In the genomic region with DNA sequence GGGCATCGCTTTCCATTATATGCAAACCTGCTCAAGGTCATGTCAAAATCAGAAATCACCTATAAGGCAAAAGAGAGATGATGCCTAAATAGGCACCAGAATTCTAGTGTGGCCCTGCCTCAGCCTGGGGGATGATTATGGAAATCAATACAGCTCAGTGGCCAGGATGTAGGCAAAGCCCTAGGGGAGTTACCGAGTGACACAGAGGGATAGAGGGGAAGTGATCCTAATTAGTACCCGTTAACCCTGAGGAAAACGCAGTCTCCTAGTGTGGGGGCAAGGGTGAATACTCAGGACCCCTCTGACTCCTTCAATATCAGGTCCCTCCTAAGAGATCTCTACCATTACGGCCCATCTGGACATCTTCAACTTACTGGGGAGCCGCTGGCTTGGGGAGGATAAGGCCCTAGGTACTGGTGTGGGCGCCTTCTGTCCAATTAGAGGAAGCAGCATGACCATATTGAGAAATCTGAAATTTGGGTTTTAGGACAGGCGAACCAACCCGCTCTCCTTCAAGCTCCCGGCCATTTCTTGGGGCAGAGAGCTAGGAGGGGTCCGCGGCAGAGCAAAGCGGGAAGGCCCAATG, we compare ENCODE assay signal across 7 cellular contexts. TPM values are rescaled to one million over a fixed set of nuclear protein-coding genes. Genes with fewer than 3 reads are reported as not detected.
DNase-seq lines count a peak whose midpoint lies in the region; ATAC-seq, FAIRE-seq and TF ChIP-seq lines count a peak whose summit lies in the region.

No MANE protein-coding gene starts in this region.

- H3K4me1 ChIP-seq in keratinocyte (ENCODE audit: control insufficient read depth, extremely low read depth, insufficient read depth, low read length), result peaks cover 3% of the 10 kb centered on the region
- peaks cover 2 to 16% (median 16%) of the 10 kb centered on the region in 5 donors for H3K4me1 ChIP-seq in subcutaneous abdominal adipose tissue (ENCODE audit: control insufficient read depth in 5 of 5, insufficient read depth in 5 of 5, low read length in 5 of 5)

- TF ChIP-seq CTCF in astrocyte of the cerebellum (IDR thresholded peaks at IDR 0.05; ENCODE audit: low read depth, low read length, missing control alignments) (no peak), keratinocyte (optimal IDR thresholded peaks at IDR 0.05 in 1 of 3, IDR thresholded peaks at IDR 0.05 in 1 of 3, conservative IDR thresholded peaks at IDR 0.05 in 1 of 3; ENCODE audit: extremely low read depth in 1 of 3, insufficient read depth in 2 of 3, low read length in 3 of 3) (no peak)

- FAIRE-seq in keratinocyte (lab: Jason Lieb, UNC), result no peak

- peak overlapping the region; percentile 84 for H3K4me2 ChIP-seq in keratinocyte (ENCODE audit: control insufficient read depth, extremely low read depth, insufficient read depth, low read depth, low read length)

- H3K36me3 ChIP-seq in keratinocyte (ENCODE audit: control insufficient read depth in 2 of 2, extremely low read depth in 1 of 2, insufficient read depth in 2 of 2, low read length in 2 of 2) (peaks cover 7 to 9% of the 10 kb centered on the region in 2 experiments), subcutaneous abdominal adipose tissue (ENCODE audit: control insufficient read depth in 5 of 5, insufficient read depth in 5 of 5, low read length in 5 of 5) (peaks cover 4 to 22% (median 16%) of the 10 kb centered on the region in 5 donors)

- ATAC-seq in GM18502 (IDR thresholded peaks at IDR 0.05; ENCODE audit: poor library complexity, unreplicated experiment) (peak; percentile 25), HG03571 (IDR thresholded peaks at IDR 0.05; ENCODE audit: unreplicated experiment) (peak; percentile 16), HG03354 (IDR thresholded peaks at IDR 0.05; ENCODE audit: poor library complexity, severe bottlenecking, unreplicated experiment) (no peak)

- no peaks in the 10 kb centered on the region for H3K9me1 ChIP-seq in keratinocyte (ENCODE audit: control insufficient read depth, extremely low read depth, insufficient read depth, low read length)

- in situ Hi-C loops in astrocyte of the cerebellum (cut with HindIII; ENCODE audit: low sequenced_read_pairs), result no loop called here

- H3K9ac ChIP-seq in keratinocyte (ENCODE audit: control insufficient read depth, extremely low read depth, insufficient read depth, low read length) (peak overlapping the region; percentile 70), subcutaneous abdominal adipose tissue (ENCODE audit: low read length in 5 of 5) (peak overlapping the region; percentile 30 to 88 (median 67))

- DNase-seq in astrocyte of the cerebellum (ENCODE audit: low read depth) (no peak), keratinocyte (ENCODE audit: low read depth, low spot score) (no peak), DMS153 (lab: John Stamatoyannopoulos, UW) (no peak)

- H3K79me2 ChIP-seq in keratinocyte (ENCODE audit: control insufficient read depth, insufficient read depth, low read length), result no peaks in the 10 kb centered on the region

- H3K9me3 ChIP-seq in keratinocyte (ENCODE audit: control insufficient read depth, low read depth, low read length), result no peaks in the 10 kb centered on the region
- no peaks in the 10 kb centered on the region for H3K9me3 ChIP-seq in subcutaneous abdominal adipose tissue (ENCODE audit: control insufficient read depth in 5 of 5, low read length in 5 of 5)

- dilution Hi-C loops in keratinocyte (cut with MboI; ENCODE audit: extremely low pct_ligation_motif_present, low sequenced_read_pairs), result no loop called here

- H3K27me3 ChIP-seq in keratinocyte (ENCODE audit: control insufficient read depth, extremely low read depth, insufficient read depth, low read length) (peaks cover 4% of the 10 kb centered on the region), subcutaneous abdominal adipose tissue (ENCODE audit: control insufficient read depth in 5 of 5, insufficient read depth in 4 of 5, low read length in 5 of 5) (no peaks in the 10 kb centered on the region)

- peak overlapping the region; percentile 80 for H2AFZ ChIP-seq in keratinocyte (ENCODE audit: control insufficient read depth, low read length)

- peak overlapping the region; percentile 10 for H3K27ac ChIP-seq in keratinocyte (ENCODE audit: control insufficient read depth, insufficient read depth, low read length)
- peak overlapping the region; percentile 37 for H3K27ac ChIP-seq in subcutaneous abdominal adipose tissue (ENCODE audit: low read depth, low read length)

- H3K4me3 ChIP-seq in astrocyte of the cerebellum (ENCODE audit: low read depth, low read length) (peak overlapping the region; percentile 77), keratinocyte (ENCODE audit: control insufficient read depth in 2 of 3, extremely low read depth in 1 of 3, insufficient read depth in 2 of 3, low read depth in 1 of 3, low read length in 3 of 3) (peak overlapping the region; percentile 67 to 77 (median 69)), subcutaneous abdominal adipose tissue (ENCODE audit: low read depth in 1 of 5, low read length in 5 of 5) (peak overlapping the region; percentile 77 to 85 (median 78))

- H4K20me1 ChIP-seq in keratinocyte (ENCODE audit: control insufficient read depth, extremely low read depth, insufficient read depth, low read length), result no peaks in the 10 kb centered on the region

RNA-seq across cellular contexts. Expression of a gene that starts 0.7 kb away (rescaled TPM):
- polyA plus RNA-seq in keratinocyte, result 83.4 to 109 TPM (median 92.7 TPM) in 3 replicates
- polyA plus RNA-seq in keratinocyte (2011; ENCODE audit: low read depth), result 23.5 TPM
- polyA plus RNA-seq in keratinocyte (2011; cell fraction: cytosol; rRNA removed), result 88.8 and 118 TPM in 2 replicates
- polyA plus RNA-seq in keratinocyte (2011; cell fraction: nucleus; rRNA removed), result 51.1 and 67.8 TPM in 2 replicates
- 38.5 and 66.6 TPM in 2 replicates for polyA plus RNA-seq in keratinocyte (2012; ENCODE audit: low replicate concordance)
- polyA minus RNA-seq in keratinocyte, result 40.2 to 86.1 TPM (median 53.5 TPM) in 3 replicates
- 57.6 TPM for polyA minus RNA-seq in keratinocyte (2011; cell fraction: cytosol; rRNA and poly(A)+ RNA removed)
- 10.2 and 19.1 TPM in 2 replicates for polyA minus RNA-seq in keratinocyte (2011; cell fraction: nucleus; rRNA and poly(A)+ RNA removed)

RNA-seq across cellular contexts. Expression of a gene that starts 2.3 kb away (rescaled TPM):
- polyA plus RNA-seq in keratinocyte, result 0.06 to 0.21 TPM (median 0.19 TPM) in 3 replicates
- polyA plus RNA-seq in keratinocyte (2011; ENCODE audit: low read depth), result not detected
- polyA plus RNA-seq in keratinocyte (2011; cell fraction: cytosol; rRNA removed), result 0.04 TPM in 1 of 2 replicates, not detected in the other
- polyA plus RNA-seq in keratinocyte (2011; cell fraction: nucleus; rRNA removed), result 0.28 and 0.36 TPM in 2 replicates
- not detected in 2 replicates for polyA plus RNA-seq in keratinocyte (2012; ENCODE audit: low replicate concordance)
- polyA minus RNA-seq in keratinocyte, result not detected in 3 replicates
- polyA minus RNA-seq in keratinocyte (2011; cell fraction: cytosol; rRNA and poly(A)+ RNA removed), result not detected
- not detected in 2 replicates for polyA minus RNA-seq in keratinocyte (2011; cell fraction: nucleus; rRNA and poly(A)+ RNA removed)

RNA-seq across cellular contexts. Expression of a gene that starts 22.5 kb away (rescaled TPM):
- polyA plus RNA-seq in keratinocyte, result 0.37 to 0.73 TPM (median 0.38 TPM) in 3 replicates
- polyA plus RNA-seq in keratinocyte (2011; ENCODE audit: low read depth), result 1.3 TPM
- 0.29 and 0.32 TPM in 2 replicates for polyA plus RNA-seq in keratinocyte (2011; cell fraction: cytosol; rRNA removed)
- polyA plus RNA-seq in keratinocyte (2011; cell fraction: nucleus; rRNA removed), result 1.6 and 2.1 TPM in 2 replicates
- 0.14 and 0.62 TPM in 2 replicates for polyA plus RNA-seq in keratinocyte (2012; ENCODE audit: low replicate concordance)
- 0.13 to 4.1 TPM (median 2.9 TPM) in 3 replicates for polyA minus RNA-seq in keratinocyte
- 0.96 TPM for polyA minus RNA-seq in keratinocyte (2011; cell fraction: cytosol; rRNA and poly(A)+ RNA removed)
- polyA minus RNA-seq in keratinocyte (2011; cell fraction: nucleus; rRNA and poly(A)+ RNA removed), result 1.2 and 1.8 TPM in 2 replicates

RNA-seq across cellular contexts. Expression of a gene that starts 23.6 kb away (rescaled TPM):
- polyA plus RNA-seq in keratinocyte, result 4.2 to 8.4 TPM (median 5.9 TPM) in 3 replicates
- 6.9 TPM for polyA plus RNA-seq in keratinocyte (2011; ENCODE audit: low read depth)
- polyA plus RNA-seq in keratinocyte (2011; cell fraction: cytosol; rRNA removed), result 2.3 and 4.9 TPM in 2 replicates
- polyA plus RNA-seq in keratinocyte (2011; cell fraction: nucleus; rRNA removed), result 9.6 and 11.8 TPM in 2 replicates
- 5.0 and 6.3 TPM in 2 replicates for polyA plus RNA-seq in keratinocyte (2012; ENCODE audit: low replicate concordance)
- polyA minus RNA-seq in keratinocyte, result 2.3 to 8.0 TPM (median 4.4 TPM) in 3 replicates
- 18.4 TPM for polyA minus RNA-seq in keratinocyte (2011; cell fraction: cytosol; rRNA and poly(A)+ RNA removed)
- polyA minus RNA-seq in keratinocyte (2011; cell fraction: nucleus; rRNA and poly(A)+ RNA removed), result 9.0 and 12.2 TPM in 2 replicates

RNA-seq across cellular contexts. Expression of a gene that starts 29.9 kb away (rescaled TPM):
- 4.7 to 6.7 TPM (median 5.2 TPM) in 3 replicates for polyA plus RNA-seq in keratinocyte
- polyA plus RNA-seq in keratinocyte (2011; ENCODE audit: low read depth), result 4.3 TPM
- 2.5 and 4.3 TPM in 2 replicates for polyA plus RNA-seq in keratinocyte (2011; cell fraction: cytosol; rRNA removed)
- polyA plus RNA-seq in keratinocyte (2011; cell fraction: nucleus; rRNA removed), result 5.9 and 7.6 TPM in 2 replicates
- 2.1 and 3.9 TPM in 2 replicates for polyA plus RNA-seq in keratinocyte (2012; ENCODE audit: low replicate concordance)
- 11.0 to 29.8 TPM (median 24.6 TPM) in 3 replicates for polyA minus RNA-seq in keratinocyte
- 15.7 TPM for polyA minus RNA-seq in keratinocyte (2011; cell fraction: cytosol; rRNA and poly(A)+ RNA removed)
- polyA minus RNA-seq in keratinocyte (2011; cell fraction: nucleus; rRNA and poly(A)+ RNA removed), result 15.4 and 25.7 TPM in 2 replicates
